In the genomic region with DNA sequence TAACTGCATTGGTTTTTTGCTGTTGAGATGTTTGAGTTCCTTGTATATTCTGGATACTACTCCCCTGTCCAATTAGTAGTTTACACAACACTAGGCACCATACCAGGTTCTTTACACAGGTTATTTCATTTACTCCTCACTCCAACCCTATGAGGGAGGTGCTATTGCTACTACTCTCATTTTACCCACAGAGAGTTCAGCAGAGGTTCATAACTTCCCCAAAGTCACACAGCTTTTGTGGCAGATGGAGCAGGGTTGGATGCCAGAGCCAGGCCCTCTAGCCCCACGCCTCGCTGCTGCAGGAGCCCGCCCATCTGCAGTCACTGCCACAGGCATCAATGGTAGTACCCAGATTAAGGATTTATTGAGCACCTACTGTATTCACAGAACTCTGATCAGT, we compare ENCODE assay signal across 13 cellular contexts.
DNase-seq lines count a peak whose midpoint lies in the region; ATAC-seq and TF ChIP-seq lines count a peak whose summit lies in the region.
"Had no signal": no experiment of that assay in that cellular context is flagged by ENCODE, and none has a peak within 500 bp of the region (broad histone marks: within the 10 kb centered on the region; RNA-seq: fewer than 3 reads in every experiment).

No MANE protein-coding gene starts in this region.

- H3K4me1 ChIP-seq in adipocyte (ENCODE audit: control insufficient read depth, insufficient read depth, low read length) (peaks cover 4% of the 10 kb centered on the region), osteoblast (ENCODE audit: insufficient read depth, low read length) (peaks cover 8% of the 10 kb centered on the region), A673 (ENCODE audit: insufficient read depth, low read length, poor library complexity, severe bottlenecking) (no peaks in the 10 kb centered on the region)
- H3K4me1 ChIP-seq: A549 had no signal

- H2AFZ ChIP-seq in osteoblast (ENCODE audit: low read length), result no peak overlapping the region

- ATAC-seq in GM18907 (IDR thresholded peaks at IDR 0.05; ENCODE audit: unreplicated experiment), result peak; percentile 46
- ATAC-seq in GM21717 (IDR thresholded peaks at IDR 0.05; ENCODE audit: unreplicated experiment), result peak; percentile 38

- H4K20me1 ChIP-seq in osteoblast (ENCODE audit: insufficient read depth, low read length), result no peaks in the 10 kb centered on the region

- intact Hi-C loops in A673 (cut with micrococcal nuclease; ENCODE audit: unreplicated experiment), result loop anchor here (1.0 to 10.0 kb wide), 4 partner anchors 63 to 444 kb away; no protein-coding TSS in a partner anchor

- no peaks in the 10 kb centered on the region for H3K79me2 ChIP-seq in osteoblast (ENCODE audit: insufficient read depth, low read length)

- H3K36me3 ChIP-seq in adipocyte (ENCODE audit: control insufficient read depth, insufficient read depth, low read length, severe bottlenecking) (no peaks in the 10 kb centered on the region), osteoblast (ENCODE audit: insufficient read depth, low read length) (no peaks in the 10 kb centered on the region), A673 (ENCODE audit: insufficient read depth, low read length, poor library complexity, severe bottlenecking) (no peaks in the 10 kb centered on the region)

- POLR2A ChIA-PET in A673 (lab: Charles Lee; ENCODE audit: low non-redundant PET), result no interaction called here

- H3K27ac ChIP-seq in osteoblast (ENCODE audit: low read depth, low read length) (peak overlapping the region; percentile 25), A673 (ENCODE audit: low read depth, low read length, poor library complexity, severe bottlenecking) (no peak overlapping the region)
- H3K27ac ChIP-seq: A549 had no signal

- DNase-seq in adipocyte (ENCODE audit: low read depth) (no peak), osteoblast (ENCODE audit: insufficient read length, low spot score, missing footprints) (no peak), A673 (ENCODE audit: low spot score) (no peak), NCI-H1105 (lab: John Stamatoyannopoulos, UW) (no peak), ecto neural progenitor cell (ENCODE audit: low spot score) (no peak)
- DNase-seq in stimulated activated CD8-positive, alpha-beta memory T cell treated with anti-CD3 and anti-CD28 coated beads, Interleukin-4, amount 100 ng/mL, for 48 hours, result no peak
- DNase-seq: CD8-positive, alpha-beta memory T cell; DMS53; GF-D8; KBM-7 had no signal

- no peak overlapping the region for H3K4me2 ChIP-seq in osteoblast (ENCODE audit: insufficient read depth, low read length)

- peak overlapping the region; percentile 54 for H3K9ac ChIP-seq in adipocyte (ENCODE audit: low read length)

- CTCF ChIA-PET in A673 (lab: Charles Lee), result interaction anchor here (0.6 to 2.6 kb wide), 2 partner anchors 441 to 442 kb away, joined by 3 to 14 read pairs; no protein-coding TSS in a partner anchor

- H3K9me3 ChIP-seq in adipocyte (ENCODE audit: control insufficient read depth, low read length), result no peaks in the 10 kb centered on the region
- H3K9me3 ChIP-seq in osteoblast (ENCODE audit: low read depth, low read length), result no peaks in the 10 kb centered on the region
- H3K9me3 ChIP-seq in A673 (ENCODE audit: low read depth, low read length, poor library complexity, severe bottlenecking), result no peaks in the 10 kb centered on the region
- H3K9me3 ChIP-seq: A549 had no signal

- H3K4me3 ChIP-seq in adipocyte (ENCODE audit: low read length) (no peak overlapping the region), osteoblast (ENCODE audit: insufficient read depth, low read length) (no peak overlapping the region), A673 (ENCODE audit: low read depth, low read length, poor library complexity, severe bottlenecking) (no peak overlapping the region)
- H3K4me3 ChIP-seq: A549 had no signal

- no peak for TF ChIP-seq CTCF in osteoblast (IDR thresholded peaks at IDR 0.05; ENCODE audit: extremely low read depth, low read depth, low read length)
- TF ChIP-seq CTCF in A673 (conservative IDR thresholded peaks at IDR 0.05; ENCODE audit: low read depth, low read length), result no peak

- BruUV-seq in A673 (replicated peaks; lab: Mats Ljungman, UMichigan), result no TSS peak

- peaks cover 6% of the 10 kb centered on the region for H3K27me3 ChIP-seq in adipocyte (replicated peaks; ENCODE audit: control insufficient read depth, insufficient read depth, low read length)
- H3K27me3 ChIP-seq in osteoblast (ENCODE audit: insufficient read depth, low read length), result peaks cover 17% of the 10 kb centered on the region
- H3K27me3 ChIP-seq in A673 (replicated peaks; ENCODE audit: insufficient read depth, low read depth, low read length, poor library complexity), result peaks cover 6% of the 10 kb centered on the region
